In genomic region chr7:25314729-25315267, GRCh38 we compare ENCODE assay signal across 19 cellular contexts.
DNase-seq lines count a peak whose midpoint lies in the region; ATAC-seq and TF ChIP-seq lines count a peak whose summit lies in the region.
"Had no signal": no experiment of that assay in that cellular context is flagged by ENCODE, and none has a peak within 500 bp of the region (broad histone marks: within the 10 kb centered on the region; RNA-seq: fewer than 3 reads in every experiment).

No MANE protein-coding gene starts in this region.

- no peaks in the 10 kb centered on the region for H3K79me2 ChIP-seq in OCI-LY7 (ENCODE audit: insufficient read depth, low read depth, low read length)

- H3K4me1 Mint-ChIP-seq in nephron progenitor cell = peaks cover 27% of the 10 kb centered on the region
- H3K4me1 Mint-ChIP-seq in activated T-helper 17 cell treated with anti-CD3 and anti-CD28 coated beads, Interleukin-2, amount 50 U/mL, for 72 hours = no peaks in the 10 kb centered on the region
- H3K4me1 Mint-ChIP-seq: naive thymus-derived CD8-positive, alpha-beta T cell had no signal

- no peak for TF ChIP-seq CTCF in OCI-LY7 (conservative IDR thresholded peaks at IDR 0.05; ENCODE audit: low read length)
- TF ChIP-seq CTCF in fibroblast of pulmonary artery (IDR thresholded peaks at IDR 0.05; ENCODE audit: low read length, missing control alignments) = no peak
- TF ChIP-seq CTCF in nephron progenitor cell (IDR thresholded peaks at IDR 0.05) = no peak

- H3K27me3 Mint-ChIP-seq in nephron progenitor cell (ENCODE audit: low read depth, poor library complexity) = no peaks in the 10 kb centered on the region
- peaks cover 11% of the 10 kb centered on the region for H3K27me3 Mint-ChIP-seq in activated T-helper 17 cell treated with anti-CD3 and anti-CD28 coated beads, Interleukin-2, amount 50 U/mL, for 72 hours

- no peaks in the 10 kb centered on the region for H3K36me3 Mint-ChIP-seq in nephron progenitor cell (ENCODE audit: low read depth)
- no peaks in the 10 kb centered on the region for H3K36me3 Mint-ChIP-seq in activated T-helper 17 cell treated with anti-CD3 and anti-CD28 coated beads, Interleukin-2, amount 50 U/mL, for 72 hours (ENCODE audit: low read depth)
- H3K36me3 Mint-ChIP-seq: naive thymus-derived CD8-positive, alpha-beta T cell; T-cell had no signal

- no TSS peak for BruUV-seq in OCI-LY7 (replicated peaks; lab: Mats Ljungman, UMichigan)

- no peaks in the 10 kb centered on the region for H4K20me1 ChIP-seq in OCI-LY7 (ENCODE audit: insufficient read depth, low read length)

- no peak overlapping the region for H3K27ac ChIP-seq in OCI-LY7 (ENCODE audit: low read depth, low read length, poor library complexity, severe bottlenecking)
- H3K27ac ChIP-seq: suprapubic skin had no signal

- no peak overlapping the region for H3K4me3 ChIP-seq in OCI-LY7 (ENCODE audit: low read depth, low read length, poor library complexity, severe bottlenecking)
- no peak overlapping the region for H3K4me3 ChIP-seq in fibroblast of pulmonary artery (replicated peaks; ENCODE audit: low read depth, low read length)
- H3K4me3 ChIP-seq: suprapubic skin had no signal

- intact Hi-C loops in OCI-LY7 (cut with micrococcal nuclease; ENCODE audit: unreplicated experiment) = no loop called here

- no peaks in the 10 kb centered on the region for H3K9me2 ChIP-seq in OCI-LY7 (ENCODE audit: insufficient read depth, low read length)

- H3K4me2 ChIP-seq in OCI-LY7 (ENCODE audit: low read length) = no peak overlapping the region

- POLR2A ChIA-PET in HEK293T (lab: Yijun Ruan, JAX) (no interaction called here), OCI-LY7 (lab: Charles Lee) (interaction anchor here (2.0 kb wide), 1 partner anchor 30 kb away, joined by 5 read pairs; no protein-coding TSS in a partner anchor)

- no peaks in the 10 kb centered on the region for H3K9me3 ChIP-seq in OCI-LY7 (ENCODE audit: low read length)
- H3K9me3 ChIP-seq: suprapubic skin had no signal

- peak overlapping the region; percentile 58 for H3K27ac Mint-ChIP-seq in nephron progenitor cell
- H3K27ac Mint-ChIP-seq in activated T-helper 17 cell treated with anti-CD3 and anti-CD28 coated beads, Interleukin-2, amount 50 U/mL, for 72 hours = no peak overlapping the region
- H3K27ac Mint-ChIP-seq: activated naive CD4-positive, alpha-beta T cell treated with anti-CD3 and anti-CD28 coated beads for 36 hours; naive thymus-derived CD8-positive, alpha-beta T cell; T-cell had no signal

- no peaks in the 10 kb centered on the region for H3K4me1 ChIP-seq in OCI-LY7 (ENCODE audit: insufficient read depth, low read length, poor library complexity, severe bottlenecking)
- H3K4me1 ChIP-seq: suprapubic skin had no signal

- no peak overlapping the region for H3K4me3 Mint-ChIP-seq in nephron progenitor cell
- no peak overlapping the region for H3K4me3 Mint-ChIP-seq in activated T-helper 17 cell treated with anti-CD3 and anti-CD28 coated beads, Interleukin-2, amount 50 U/mL, for 72 hours
- H3K4me3 Mint-ChIP-seq: activated naive CD4-positive, alpha-beta T cell treated with anti-CD3 and anti-CD28 coated beads for 36 hours; naive thymus-derived CD8-positive, alpha-beta T cell; T-cell had no signal

- H3K36me3 ChIP-seq in OCI-LY7 (ENCODE audit: insufficient read depth, low read length) = no peaks in the 10 kb centered on the region
- H3K36me3 ChIP-seq: suprapubic skin had no signal

- no peaks in the 10 kb centered on the region for H3K9me3 Mint-ChIP-seq in nephron progenitor cell
- H3K9me3 Mint-ChIP-seq in activated T-helper 17 cell treated with anti-CD3 and anti-CD28 coated beads, Interleukin-2, amount 50 U/mL, for 72 hours = no peaks in the 10 kb centered on the region
- H3K9me3 Mint-ChIP-seq: activated naive CD4-positive, alpha-beta T cell treated with anti-CD3 and anti-CD28 coated beads for 36 hours; naive thymus-derived CD8-positive, alpha-beta T cell; T-cell had no signal

- CTCF ChIA-PET in HEK293T (lab: Yijun Ruan, JAX) = interaction anchor here (1.0 kb wide), 1 partner anchor 74 kb away, joined by 4 read pairs; no protein-coding TSS in a partner anchor
- CTCF ChIA-PET in OCI-LY7 (lab: Charles Lee; ENCODE audit: unreplicated experiment) = no interaction called here

- DNase-seq in HEK293T (ENCODE audit: extremely low spot score) = peak; percentile 18
- no peak for DNase-seq in OCI-LY7 (ENCODE audit: low spot score)
- DNase-seq in fibroblast of pulmonary artery (ENCODE audit: low read depth) = peak; percentile 34
- no peak for DNase-seq in nephron progenitor cell
- DNase-seq: activated CD4-positive, alpha-beta T cell treated with anti-CD3 and anti-CD28 coated beads, Interleukin-2, amount 50 U/mL, for 48 hours; activated naive CD4-positive, alpha-beta T cell treated with anti-CD3 and anti-CD28 coated beads for 36 hours; COR-L47; naive thymus-derived CD8-positive, alpha-beta T cell; NCI-H1694 treated with DMSO at 0.1 percent for 48 hours; NCI-H446 treated with DMSO at 0.1 percent for 48 hours; stimulated activated CD4-positive, alpha-beta T cell treated with anti-CD3 and anti-CD28 coated beads, Interleukin-12 subunit alpha, Interleukin-12 subunit beta, amount 100 ng/mL, for 4 hours; T-cell had no signal

- ATAC-seq in HG02642 (IDR thresholded peaks at IDR 0.05; ENCODE audit: poor library complexity, unreplicated experiment) (no peak), HG02571 (IDR thresholded peaks at IDR 0.05; ENCODE audit: unreplicated experiment) (no peak), HG03521 (IDR thresholded peaks at IDR 0.05; ENCODE audit: unreplicated experiment) (no peak)
- no peak for ATAC-seq in activated T-helper 17 cell treated with anti-CD3 and anti-CD28 coated beads, Interleukin-2, amount 50 U/mL, for 72 hours (replicated peaks)
- ATAC-seq: esophagus mucosa; naive thymus-derived CD8-positive, alpha-beta T cell; Right ventricle myocardium inferior; T-cell had no signal

- H2AFZ ChIP-seq in OCI-LY7 (ENCODE audit: low read length) = 0 out of 2 replicates have a peak overlapping the region, but pooled peaks have one; percentile 12

TF ChIP-seq in HEK293T, 16 proteins besides CTCF, POLR2A, EP300 and RAD21:
- TF ChIP-seq CTBP1 (IDR thresholded peaks at IDR 0.05; ENCODE audit: borderline replicate concordance) (peak; percentile 41; the same call in 1 of the 2 replicates), FOXA1 (IDR thresholded peaks at IDR 0.05) (no peak), HDGF (IDR thresholded peaks at IDR 0.05; ENCODE audit: borderline replicate concordance) (no peak), ZNF384 (IDR thresholded peaks at IDR 0.05) (no peak), FOXK2 (IDR thresholded peaks at IDR 0.05) (no peak), PKNOX1 (IDR thresholded peaks at IDR 0.05) (peak; percentile 83), TARDBP (IDR thresholded peaks at IDR 0.05) (no peak)

Comparison
In these comparisons a context has a peak if more than half of its experiments do, and no peak if none do; other contexts are left out.
1. DNase-seq: peak in HEK293T (single experiment) and fibroblast of pulmonary artery (single experiment); none in OCI-LY7 (single experiment) and nephron progenitor cell (single experiment).